16 cellular contexts compared by ENCODE assay signal in genomic region chr5:78566747-78567449, GRCh38.
DNase-seq lines count a peak whose midpoint lies in the region; ATAC-seq and TF ChIP-seq lines count a peak whose summit lies in the region.
"Had no signal": no experiment of that assay in that cellular context is flagged by ENCODE, and none has a peak within 500 bp of the region (broad histone marks: within the 10 kb centered on the region; RNA-seq: fewer than 3 reads in every experiment).

No MANE protein-coding gene starts in this region.

- peak overlapping the region; percentile 44 for H3K27ac Mint-ChIP-seq in neural crest cell (ENCODE audit: unreplicated experiment)
- H3K27ac Mint-ChIP-seq: CD4-positive, CD25-positive, alpha-beta regulatory T cell; naive B cell; WTC11 had no signal

- DNase-seq in EH (ENCODE audit: low read depth) (peak; percentile 40), LHCN-M2 (ENCODE audit: low read depth) (peak; percentile 57), brain microvascular endothelial cell (no peak), neural crest cell (ENCODE audit: low read depth, low spot score) (no peak), ACHN (no peak), NCI-H1105 (lab: John Stamatoyannopoulos, UW) (no peak)
- DNase-seq: activated T-cell treated with anti-CD3 and anti-CD28 coated beads, Interleukin-2, amount 50 U/mL, for 1 hour; caudate nucleus; CD4-positive, CD25-positive, alpha-beta regulatory T cell; esophagus squamous epithelium; naive B cell; NCI-H2171 treated with DMSO at 0.1 percent for 48 hours; stimulated activated CD4-positive, alpha-beta T cell treated with anti-CD3 and anti-CD28 coated beads, Interleukin-12 subunit alpha, Interleukin-12 subunit beta, amount 100 ng/mL, for 4 hours had no signal

- H3K27ac ChIP-seq in brain microvascular endothelial cell, result peak overlapping the region; percentile 83

- H3K36me3 Mint-ChIP-seq in neural crest cell (ENCODE audit: low read depth), result peaks cover 7% of the 10 kb centered on the region
- H3K36me3 Mint-ChIP-seq: CD4-positive, CD25-positive, alpha-beta regulatory T cell; naive B cell had no signal

- peaks cover 3% of the 10 kb centered on the region for H3K9me3 Mint-ChIP-seq in neural crest cell
- H3K9me3 Mint-ChIP-seq: WTC11 had no signal

- H3K4me3 ChIP-seq in brain microvascular endothelial cell (ENCODE audit: low read depth, low read length), result no peak overlapping the region
- H3K4me3 ChIP-seq: esophagus squamous epithelium had no signal

- in situ Hi-C loops in brain microvascular endothelial cell (cut with HindIII; ENCODE audit: low pct_ligation_motif_present, low sequenced_read_pairs) (no loop called here), ACHN (cut with HindIII; ENCODE audit: low pct_ligation_motif_present, low pct_unique_long_range_greater_than_20kb, low sequenced_read_pairs) (no loop called here)

- H3K4me1 Mint-ChIP-seq in neural crest cell, result peaks cover 44% of the 10 kb centered on the region
- H3K4me1 Mint-ChIP-seq: CD4-positive, CD25-positive, alpha-beta regulatory T cell had no signal

- no peaks in the 10 kb centered on the region for H3K27me3 Mint-ChIP-seq in neural crest cell (ENCODE audit: low read depth)
- H3K27me3 Mint-ChIP-seq: naive B cell had no signal

- no peaks in the 10 kb centered on the region for H3K27me3 ChIP-seq in brain microvascular endothelial cell (replicated peaks)
- H3K27me3 ChIP-seq: esophagus squamous epithelium had no signal

- peaks cover 2% of the 10 kb centered on the region for H3K36me3 ChIP-seq in brain microvascular endothelial cell (replicated peaks)
- H3K36me3 ChIP-seq: esophagus squamous epithelium had no signal

- TF ChIP-seq CTCF in brain microvascular endothelial cell (IDR thresholded peaks at IDR 0.05; ENCODE audit: low read depth, low read length, missing control alignments) (no peak), neural crest cell (conservative IDR thresholded peaks at IDR 0.05) (no peak)

- no peak overlapping the region for H3K4me3 Mint-ChIP-seq in neural crest cell
- H3K4me3 Mint-ChIP-seq: CD4-positive, CD25-positive, alpha-beta regulatory T cell; naive B cell; WTC11 had no signal

- ATAC-seq in HG03045 (IDR thresholded peaks at IDR 0.05; ENCODE audit: unreplicated experiment) (no peak), HG03521 (IDR thresholded peaks at IDR 0.05; ENCODE audit: unreplicated experiment) (no peak)
- ATAC-seq: WTC11 had no signal

Comparison
In these comparisons a context has a peak if more than half of its experiments do, and no peak if none do; other contexts are left out.
1. DNase-seq: peak in EH (single experiment) and LHCN-M2 (single experiment); none in brain microvascular endothelial cell (single experiment), neural crest cell (single experiment), ACHN (single experiment) and NCI-H1105 (single experiment).